In genomic region chr12:48973531-48973930, GRCh38 we compare ENCODE assay signal across 3 cellular contexts.
TF ChIP-seq lines count a peak whose summit lies in the region.

No MANE protein-coding gene starts in this region.

TF ChIP-seq in SK-N-SH, 30 proteins besides CTCF, POLR2A, EP300 and RAD21:
- TF ChIP-seq SIN3A (IDR thresholded peaks at IDR 0.05; ENCODE audit: borderline replicate concordance, low read depth, low read length) (no peak), JUND (IDR thresholded peaks at IDR 0.05) (no peak), IRF3 (IDR thresholded peaks at IDR 0.05; ENCODE audit: low read depth, low read length) (no peak), MEF2A (IDR thresholded peaks at IDR 0.05; ENCODE audit: borderline replicate concordance, low read depth) (no peak), GATA2 (CRISPR knock-in tag; IDR thresholded peaks at IDR 0.05) (no peak), TEAD4 (IDR thresholded peaks at IDR 0.05; ENCODE audit: borderline replicate concordance, insufficient read depth) (no peak), SMC3 (IDR thresholded peaks at IDR 0.05; ENCODE audit: low read depth, low read length) (no peak)

TF ChIP-seq in SK-N-SH treated with all-trans-retinoic acid at 6 μM for 48 hours, 23 proteins besides CTCF, POLR2A, EP300 and RAD21:
- no peak for TF ChIP-seq BACH2 (CRISPR knock-in tag; IDR thresholded peaks at IDR 0.05; ENCODE audit: borderline replicate concordance)
- no peak for TF ChIP-seq TOX (CRISPR knock-in tag; IDR thresholded peaks at IDR 0.05; ENCODE audit: borderline replicate concordance)
- no peak for TF ChIP-seq GLIS3 (CRISPR knock-in tag; IDR thresholded peaks at IDR 0.05)
- no peak for TF ChIP-seq ZC3H10 (CRISPR knock-in tag; IDR thresholded peaks at IDR 0.05)
- no peak for TF ChIP-seq PPARA (CRISPR knock-in tag; IDR thresholded peaks at IDR 0.05; ENCODE audit: borderline replicate concordance)
- TF ChIP-seq TCF4 (CRISPR knock-in tag; IDR thresholded peaks at IDR 0.05; ENCODE audit: borderline replicate concordance) = no peak
- TF ChIP-seq, protein P1, sequence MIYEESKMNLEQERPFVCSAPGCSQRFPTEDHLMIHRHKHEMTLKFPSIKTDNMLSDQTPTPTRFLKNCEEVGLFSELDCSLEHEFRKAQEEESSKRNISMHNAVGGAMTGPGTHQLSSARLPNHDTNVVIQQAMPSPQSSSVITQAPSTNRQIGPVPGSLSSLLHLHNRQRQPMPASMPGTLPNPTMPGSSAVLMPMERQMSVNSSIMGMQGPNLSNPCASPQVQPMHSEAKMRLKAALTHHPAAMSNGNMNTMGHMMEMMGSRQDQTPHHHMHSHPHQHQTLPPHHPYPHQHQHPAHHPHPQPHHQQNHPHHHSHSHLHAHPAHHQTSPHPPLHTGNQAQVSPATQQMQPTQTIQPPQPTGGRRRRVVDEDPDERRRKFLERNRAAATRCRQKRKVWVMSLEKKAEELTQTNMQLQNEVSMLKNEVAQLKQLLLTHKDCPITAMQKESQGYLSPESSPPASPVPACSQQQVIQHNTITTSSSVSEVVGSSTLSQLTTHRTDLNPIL (CRISPR knock-in tag; IDR thresholded peaks at IDR 0.05; ENCODE audit: low read depth) = no peak

TF ChIP-seq in HepG2, 621 proteins besides CTCF, POLR2A, EP300 and RAD21:
- TF ChIP-seq PATZ1 (CRISPR knock-in tag; IDR thresholded peaks at IDR 0.05) (0 out of 2 replicates have a peak, but pooled peaks have one; percentile 14), ZFP91 (CRISPR knock-in tag; IDR thresholded peaks at IDR 0.05; ENCODE audit: borderline replicate concordance) (0 out of 2 replicates have a peak, but pooled peaks have one; percentile 23), POGZ (CRISPR knock-in tag; IDR thresholded peaks at IDR 0.05) (no peak), PAXIP1 (CRISPR knock-in tag; conservative IDR thresholded peaks at IDR 0.05) (no peak), CEBPB (IDR thresholded peaks at IDR 0.05; ENCODE audit: borderline replicate concordance, low read depth, low read length) (peak; percentile 12; the same call in 1 of the 2 replicates)
